Comparison of ENCODE assay signal across 33 cellular contexts in genomic region chr2:54912305-54912704, GRCh38.
"Had no signal": no experiment of that assay in that cellular context is flagged by ENCODE, and none has a peak within 500 bp of the region (broad histone marks: within the 10 kb centered on the region; RNA-seq: fewer than 3 reads in every experiment).

No MANE protein-coding gene starts in this region.

- H3K4me3 ChIP-seq: adrenal gland, body of pancreas, breast epithelium had no signal

- ATAC-seq: activated CD8-positive, alpha-beta T cell treated with anti-CD3 and anti-CD28 coated beads for 36 hours; activated naive CD4-positive, alpha-beta T cell treated with anti-CD3 and anti-CD28 coated beads, Interleukin-2, amount 50 U/mL, for 72 hours; activated T-helper 17 cell treated with anti-CD3 and anti-CD28 coated beads, Interleukin-2, amount 50 U/mL, for 72 hours; body of pancreas had no signal

- FAIRE-seq: astrocyte, TTC549 had no signal

- DNase-seq: activated B cell treated with CpG ODN at 0.5 μM for 24 hours; activated CD4-positive, alpha-beta memory T cell treated with anti-CD3 and anti-CD28 coated beads for 36 hours; activated CD4-positive, alpha-beta T cell treated with anti-CD3 and anti-CD28 coated beads for 4 hours; activated CD4-positive, alpha-beta T cell treated with anti-CD3 and anti-CD28 coated beads, Interleukin-2, amount 10 ng/mL, durations not matched to agents 24 days and 14 days; activated CD4-positive, alpha-beta T cell treated with anti-CD3 and anti-CD28 coated beads, Interleukin-2, amount 50 U/mL, for 1 hour; activated CD4-positive, alpha-beta T cell treated with anti-CD3 and anti-CD28 coated beads, Interleukin-2, amount 50 U/mL, for 4 hours; activated CD4-positive, CD25-positive, alpha-beta regulatory T cell treated with anti-CD3 and anti-CD28 coated beads, Interleukin-2, amount 50 U/mL, for 72 hours; activated CD8-positive, alpha-beta memory T cell treated with anti-CD3 and anti-CD28 coated beads, Interleukin-2, amount 50 U/mL, for 4 hours; activated CD8-positive, alpha-beta T cell treated with anti-CD3 and anti-CD28 coated beads for 36 hours; activated effector memory CD4-positive, alpha-beta T cell treated with anti-CD3 and anti-CD28 coated beads, Interleukin-2, amount 50 U/mL, for 16 hours; activated gamma-delta T cell treated with Interleukin-2 at 50 U/mL for 16 hours; activated naive CD4-positive, alpha-beta T cell; activated naive CD4-positive, alpha-beta T cell treated with anti-CD3 and anti-CD28 coated beads for 36 hours; activated naive CD4-positive, alpha-beta T cell treated with anti-CD3 and anti-CD28 coated beads, Interleukin-2, amount 50 U/mL, for 16 hours; activated naive CD8-positive, alpha-beta T cell treated with anti-CD3 and anti-CD28 coated beads for 36 hours; activated T-cell treated with anti-CD3 and anti-CD28 coated beads for 4 hours; activated T-cell treated with anti-CD3 and anti-CD28 coated beads, Interleukin-2, amount 50 U/mL, for 1 hour; activated T-cell treated with anti-CD3 and anti-CD28 coated beads, Interleukin-2, amount 50 U/mL, for 48 hours; adrenal gland; amniotic stem cell; aorta; body of pancreas; brain microvascular endothelial cell; central memory CD4-positive, alpha-beta T cell; T-helper 1 cell; T-helper 2 cell; T-helper 9 cell had no signal

- H3K9me3 ChIP-seq: adrenal gland, body of pancreas, breast epithelium had no signal

- H3K36me3 ChIP-seq: adrenal gland, brain microvascular endothelial cell, breast epithelium had no signal

- H3K27me3 ChIP-seq: adrenal gland, body of pancreas, brain microvascular endothelial cell, breast epithelium had no signal

- H3K27ac ChIP-seq: adrenal gland, body of pancreas, brain microvascular endothelial cell, breast epithelium, VCaP had no signal

- H3K4me1 ChIP-seq: body of pancreas, breast epithelium had no signal
